ENCODE assay signal across 17 cellular contexts in the genomic region with DNA sequence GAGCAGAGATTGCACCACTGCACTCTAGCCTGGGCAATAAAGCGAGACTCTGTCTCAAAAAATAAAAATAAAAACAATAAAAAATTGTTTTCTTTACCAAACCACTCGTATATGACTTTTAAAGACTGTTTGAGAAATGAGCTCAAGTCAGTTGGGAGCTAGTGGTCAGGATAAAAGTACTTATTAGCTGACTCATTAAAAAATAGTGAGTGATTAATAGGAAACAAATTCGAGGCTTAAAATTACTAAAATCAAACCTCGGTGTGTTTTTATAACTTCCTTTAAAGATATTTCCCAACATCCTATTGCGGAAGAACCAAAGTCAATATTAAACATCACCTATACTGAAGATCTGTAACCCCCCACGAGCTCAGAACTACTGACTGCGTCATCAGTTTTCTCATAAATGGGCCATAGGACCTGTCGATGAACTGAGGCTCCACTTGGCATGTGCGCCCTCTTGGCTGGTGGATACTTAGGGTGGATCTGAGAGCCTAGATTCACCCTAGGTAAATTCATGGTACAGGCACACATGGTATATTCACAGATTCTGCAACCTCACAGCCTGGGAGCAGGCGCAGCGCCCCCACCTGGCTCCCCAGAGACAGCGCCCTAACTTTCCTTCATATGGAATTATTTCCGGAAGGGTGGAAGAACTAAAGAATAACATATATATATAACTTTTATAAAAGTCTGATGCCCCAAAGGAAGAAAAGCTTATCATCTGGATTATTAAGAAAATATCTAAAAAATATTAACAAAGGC. TPM values are rescaled to one million over a fixed set of nuclear protein-coding genes. Genes with fewer than 3 reads are reported as not detected.
DNase-seq lines count a peak whose midpoint lies in the region; ATAC-seq, FAIRE-seq and TF ChIP-seq lines count a peak whose summit lies in the region.
"Had no signal": no experiment of that assay in that cellular context is flagged by ENCODE, and none has a peak within 500 bp of the region (broad histone marks: within the 10 kb centered on the region; RNA-seq: fewer than 3 reads in every experiment).

No MANE protein-coding gene starts in this region.

- no peaks in the 10 kb centered on the region for H3K27me3 Mint-ChIP-seq in CD14-positive monocyte (ENCODE audit: low read depth in 3 of 3)
- H3K27me3 Mint-ChIP-seq in activated CD8-positive, alpha-beta T cell treated with anti-CD3 and anti-CD28 coated beads for 36 hours, result peaks cover 1% of the 10 kb centered on the region

- peaks cover 26% of the 10 kb centered on the region for H3K79me2 ChIP-seq in GM23248 (ENCODE audit: insufficient read depth)
- H3K79me2 ChIP-seq in keratinocyte (ENCODE audit: control insufficient read depth, insufficient read depth, low read length), result peaks cover 27% of the 10 kb centered on the region

- no peak overlapping the region for H3K4me3 Mint-ChIP-seq in CD14-positive monocyte
- no peak overlapping the region for H3K4me3 Mint-ChIP-seq in activated CD8-positive, alpha-beta T cell treated with anti-CD3 and anti-CD28 coated beads for 36 hours
- H3K4me3 Mint-ChIP-seq: B cell had no signal

- H3F3A ChIP-seq in GM23248 (ENCODE audit: insufficient read depth), result no peaks in the 10 kb centered on the region

- no peaks in the 10 kb centered on the region for H3K9me1 ChIP-seq in keratinocyte (ENCODE audit: control insufficient read depth, extremely low read depth, insufficient read depth, low read length)

- peaks cover 13% of the 10 kb centered on the region for H3K4me1 Mint-ChIP-seq in CD14-positive monocyte
- peaks cover 3% of the 10 kb centered on the region for H3K4me1 Mint-ChIP-seq in activated CD8-positive, alpha-beta T cell treated with anti-CD3 and anti-CD28 coated beads for 36 hours (ENCODE audit: low read depth)
- H3K4me1 Mint-ChIP-seq: B cell had no signal

- TF ChIP-seq CTCF in CD14-positive monocyte (IDR thresholded peaks at IDR 0.05), result peak; percentile 51
- TF ChIP-seq CTCF in activated CD8-positive, alpha-beta T cell treated with anti-CD3 and anti-CD28 coated beads for 36 hours (IDR thresholded peaks at IDR 0.05), result peak; percentile 26
- TF ChIP-seq CTCF in keratinocyte (optimal IDR thresholded peaks at IDR 0.05 in 1 of 3, IDR thresholded peaks at IDR 0.05 in 1 of 3, conservative IDR thresholded peaks at IDR 0.05 in 1 of 3; ENCODE audit: extremely low read depth in 1 of 3, insufficient read depth in 2 of 3, low read length in 3 of 3), result peak in 2 of 3 experiments; percentile 24 to 38

- H2AFZ ChIP-seq in GM23248, result no peak overlapping the region
- no peak overlapping the region for H2AFZ ChIP-seq in keratinocyte (ENCODE audit: control insufficient read depth, low read length)

- H3K36me3 ChIP-seq in GM23248 (ENCODE audit: low read depth), result peaks cover 6% of the 10 kb centered on the region; the same call in 1 of the 2 replicates
- H3K36me3 ChIP-seq in keratinocyte (ENCODE audit: control insufficient read depth in 2 of 2, extremely low read depth in 1 of 2, insufficient read depth in 2 of 2, low read length in 2 of 2), result peaks cover 2 to 30% of the 10 kb centered on the region in 2 experiments
- H3K36me3 ChIP-seq: prostate gland, transverse colon had no signal

- H3K27ac ChIP-seq in GM23248 (no peak overlapping the region), keratinocyte (ENCODE audit: control insufficient read depth, insufficient read depth, low read length) (no peak overlapping the region)
- H3K27ac ChIP-seq: prostate gland, transverse colon had no signal

- H3K9ac ChIP-seq in GM23248 (no peak overlapping the region), keratinocyte (ENCODE audit: control insufficient read depth, extremely low read depth, insufficient read depth, low read length) (no peak overlapping the region)

- H3K36me3 Mint-ChIP-seq in CD14-positive monocyte, result peaks cover 39 to 64% of the 10 kb centered on the region in 2 donors
- peaks cover 86% of the 10 kb centered on the region for H3K36me3 Mint-ChIP-seq in activated CD8-positive, alpha-beta T cell treated with anti-CD3 and anti-CD28 coated beads for 36 hours (ENCODE audit: low read depth)

- peak overlapping the region in 1 of 7 donors; percentile 63 for H3K27ac Mint-ChIP-seq in CD14-positive monocyte
- no peak overlapping the region for H3K27ac Mint-ChIP-seq in activated CD8-positive, alpha-beta T cell treated with anti-CD3 and anti-CD28 coated beads for 36 hours
- H3K27ac Mint-ChIP-seq: B cell had no signal

- FAIRE-seq in keratinocyte (lab: Jason Lieb, UNC), result no peak

- H3K4me1 ChIP-seq in GM23248 (ENCODE audit: insufficient read depth), result no peaks in the 10 kb centered on the region
- H3K4me1 ChIP-seq in keratinocyte (ENCODE audit: control insufficient read depth, extremely low read depth, insufficient read depth, low read length), result no peaks in the 10 kb centered on the region
- H3K4me1 ChIP-seq: prostate gland, transverse colon had no signal

- H3K9me2 ChIP-seq in GM23248 (ENCODE audit: insufficient read depth), result no peaks in the 10 kb centered on the region

- dilution Hi-C loops in keratinocyte (cut with MboI; ENCODE audit: extremely low pct_ligation_motif_present, low sequenced_read_pairs), result no loop called here

- H3K27me3 ChIP-seq in GM23248 (replicated peaks; ENCODE audit: insufficient read depth) (no peaks in the 10 kb centered on the region), keratinocyte (ENCODE audit: control insufficient read depth, extremely low read depth, insufficient read depth, low read length) (no peaks in the 10 kb centered on the region)

- H3K9me3 ChIP-seq in GM23248 (ENCODE audit: low read depth), result no peaks in the 10 kb centered on the region
- no peaks in the 10 kb centered on the region for H3K9me3 ChIP-seq in keratinocyte (ENCODE audit: control insufficient read depth, low read depth, low read length)
- H3K9me3 ChIP-seq: prostate gland, transverse colon had no signal

- CTCF ChIA-PET in activated CD8-positive, alpha-beta T cell treated with anti-CD3 and anti-CD28 coated beads for 36 hours (lab: Charles Lee), result interaction anchor here (0.9 to 2.1 kb wide), 8 partner anchors 8 to 95 kb away, joined by 3 to 7 read pairs (median 4); no protein-coding TSS in a partner anchor

- POLR2A ChIA-PET in activated CD8-positive, alpha-beta T cell treated with anti-CD3 and anti-CD28 coated beads for 36 hours (lab: Charles Lee), result interaction anchor here (0.6 to 2.2 kb wide), 6 partner anchors 8 to 55 kb away, joined by 3 to 18 read pairs (median 3); partner anchors contain the start of gene MKI67

- no peak overlapping the region for H3K4me2 ChIP-seq in GM23248 (ENCODE audit: unreplicated experiment)
- H3K4me2 ChIP-seq in keratinocyte (ENCODE audit: control insufficient read depth, extremely low read depth, insufficient read depth, low read depth, low read length), result no peak overlapping the region

- WGBS in GM23248 (ENCODE audit: low coverage in 1 of 2, low lambda C conversion rate in 2 of 2, missing lambda C conversion rate in 2 of 2), 2 experiments, result 73 to 75% methylated on average over 13 of the region's 13 CpGs

- in situ Hi-C loops in GM23248 (cut with MboI), result no loop called here
- in situ Hi-C loops in KBM-7 (cut with MboI; ENCODE audit: low pct_unique_long_range_greater_than_20kb, low sequenced_read_pairs), result no loop called here

- intact Hi-C loops in CD14-positive monocyte (cut with micrococcal nuclease), result no loop called here
- intact Hi-C loops in activated CD8-positive, alpha-beta T cell treated with anti-CD3 and anti-CD28 coated beads for 36 hours (cut with micrococcal nuclease), result no loop called here

- no peak for ATAC-seq in activated CD8-positive, alpha-beta T cell treated with anti-CD3 and anti-CD28 coated beads for 36 hours

- H4K20me1 ChIP-seq in GM23248 (ENCODE audit: insufficient read depth) (no peaks in the 10 kb centered on the region), keratinocyte (ENCODE audit: control insufficient read depth, extremely low read depth, insufficient read depth, low read length) (peaks cover 2% of the 10 kb centered on the region)

- H3K9me3 Mint-ChIP-seq in CD14-positive monocyte, result no peaks in the 10 kb centered on the region
- H3K9me3 Mint-ChIP-seq in activated CD8-positive, alpha-beta T cell treated with anti-CD3 and anti-CD28 coated beads for 36 hours, result no peaks in the 10 kb centered on the region

- no peak overlapping the region for H3K4me3 ChIP-seq in GM23248
- H3K4me3 ChIP-seq in keratinocyte (ENCODE audit: control insufficient read depth in 2 of 3, extremely low read depth in 1 of 3, insufficient read depth in 2 of 3, low read depth in 1 of 3, low read length in 3 of 3), result no peak overlapping the region
- H3K4me3 ChIP-seq: prostate gland, transverse colon had no signal

- no peak for DNase-seq in CD14-positive monocyte (ENCODE audit: low spot score)
- peak; percentile 19 for DNase-seq in GM23248
- DNase-seq in activated CD8-positive, alpha-beta T cell treated with anti-CD3 and anti-CD28 coated beads for 36 hours, result no peak
- DNase-seq in keratinocyte (ENCODE audit: low read depth, low spot score), result no peak
- no peak for DNase-seq in KBM-7
- no peak for DNase-seq in stimulated activated CD4-positive, alpha-beta T cell treated with anti-CD3 and anti-CD28 coated beads, Interleukin-4, amount 100 ng/mL, for 24 hours
- DNase-seq in activated naive CD4-positive, alpha-beta T cell treated with Interleukin-2 at 50 U/mL for 16 hours, result no peak
- DNase-seq in cerebellar nuclear complex (lab: John Stamatoyannopoulos, UW), result no peak
- DNase-seq: activated CD4-positive, alpha-beta T cell treated with anti-CD3 and anti-CD28 coated beads, Interleukin-2, amount 50 U/mL, for 1 hour; aorta; DMS79 treated with DMSO at 0.1 percent for 48 hours; effector CD8-positive, alpha-beta T cell; SHP77 treated with DMSO at 0.1 percent for 48 hours; T1000; transverse colon had no signal

RNA-seq across cellular contexts. Expression of gene MKI67, which starts 9.2 kb away (rescaled TPM):
- polyA plus RNA-seq in CD14-positive monocyte (under 1 TPM in 1 of 2 donors, not detected in 1; 0.02 TPM), GM23248 (2016; fragmentation: Nextera tagmentation; extraction: Ambion mirVana) (19.5 and 22.5 TPM in 2 replicates), keratinocyte (0.95 to 12.2 TPM (median 10.4 TPM) in 3 replicates)
- 9.5 and 12.2 TPM in 2 replicates for total RNA-seq in GM23248 (2014; rRNA removed; shearing (Covaris generic))
- 100 to 1,000 TPM; 205 to 230 TPM for total RNA-seq in activated CD8-positive, alpha-beta T cell treated with anti-CD3 and anti-CD28 coated beads for 36 hours
- polyA plus RNA-seq in keratinocyte (2011; ENCODE audit: low read depth), result 0.26 TPM
- polyA plus RNA-seq in keratinocyte (2011; cell fraction: cytosol; rRNA removed), result 2.1 and 2.9 TPM in 2 replicates
- 5.8 and 7.6 TPM in 2 replicates for polyA plus RNA-seq in keratinocyte (2011; cell fraction: nucleus; rRNA removed)
- 0.08 and 17.2 TPM in 2 replicates for polyA plus RNA-seq in keratinocyte (2012; ENCODE audit: low replicate concordance)
- 1.1 to 19.1 TPM (median 11.9 TPM) in 3 replicates for polyA minus RNA-seq in keratinocyte
- polyA minus RNA-seq in keratinocyte (2011; cell fraction: cytosol; rRNA and poly(A)+ RNA removed), result 2.9 TPM
- 3.5 and 6.3 TPM in 2 replicates for polyA minus RNA-seq in keratinocyte (2011; cell fraction: nucleus; rRNA and poly(A)+ RNA removed)
